ENCODE assay signal across 18 cellular contexts in genomic region chr6:4636881-4637224, GRCh38.
"Had no signal": no experiment of that assay in that cellular context is flagged by ENCODE, and none has a peak within 500 bp of the region (broad histone marks: within the 10 kb centered on the region; RNA-seq: fewer than 3 reads in every experiment).

No MANE protein-coding gene starts in this region.

- H3K27ac ChIP-seq: gastroesophageal sphincter, heart right ventricle, lower lobe of right lung, sigmoid colon, SK-N-MC, spleen, stomach, testis, WERI-Rb-1 had no signal

- ATAC-seq: effector memory CD8-positive, alpha-beta T cell; gastroesophageal sphincter; heart right ventricle; lower lobe of right lung had no signal

- DNase-seq: activated CD4-positive, alpha-beta memory T cell treated with anti-CD3 and anti-CD28 coated beads, Interleukin-2, amount 10 ng/mL, durations not matched to agents 7 days and 5 days; activated CD4-positive, alpha-beta T cell treated with anti-CD3 and anti-CD28 coated beads for 1 hour; activated gamma-delta T cell treated with Interleukin-2 at 50 U/mL for 16 hours; activated T-cell treated with anti-CD3 and anti-CD28 coated beads, Interleukin-2, amount 50 U/mL, for 72 hours; amygdala; effector memory CD8-positive, alpha-beta T cell; heart right ventricle; lower lobe of right lung; natural killer cell; sigmoid colon; spleen; stomach; testis; WERI-Rb-1 had no signal

- H3K9me3 ChIP-seq: gastroesophageal sphincter, lower lobe of right lung, sigmoid colon, stomach, testis had no signal

- H3K36me3 Mint-ChIP-seq: natural killer cell, type B pancreatic cell had no signal

- H3K36me3 ChIP-seq: gastroesophageal sphincter, heart right ventricle, lower lobe of right lung, sigmoid colon, spleen, stomach, WERI-Rb-1 had no signal

- H3K4me1 ChIP-seq: gastroesophageal sphincter, heart right ventricle, lower lobe of right lung, sigmoid colon, spleen, stomach, testis had no signal

- H3K27me3 ChIP-seq: gastroesophageal sphincter, heart right ventricle, sigmoid colon, stomach, testis had no signal

- H3K27me3 Mint-ChIP-seq: type B pancreatic cell had no signal

- H3K4me3 ChIP-seq: gastroesophageal sphincter, heart right ventricle, lower lobe of right lung, sigmoid colon, SK-N-MC, spleen, stomach, testis had no signal

- H3K27ac Mint-ChIP-seq: activated CD4-positive, alpha-beta memory T cell treated with anti-CD3 and anti-CD28 coated beads, Interleukin-2, amount 10 ng/mL, durations not matched to agents 7 days and 5 days; activated naive CD4-positive, alpha-beta T cell treated with anti-CD3 and anti-CD28 coated beads, Interleukin-2, amount 50 U/mL, for 72 hours; activated T-cell treated with anti-CD3 and anti-CD28 coated beads, Interleukin-2, amount 50 U/mL, for 72 hours; effector memory CD8-positive, alpha-beta T cell; natural killer cell; type B pancreatic cell had no signal

- H3K9me3 Mint-ChIP-seq: effector memory CD8-positive, alpha-beta T cell; natural killer cell; type B pancreatic cell had no signal

- H3K4me3 Mint-ChIP-seq: activated CD4-positive, alpha-beta memory T cell treated with anti-CD3 and anti-CD28 coated beads, Interleukin-2, amount 10 ng/mL, durations not matched to agents 7 days and 5 days; effector memory CD8-positive, alpha-beta T cell; natural killer cell; type B pancreatic cell had no signal
